Comparison of ENCODE assay signal across 2 cellular contexts in genomic region chr10:112296908-112297331, GRCh38.
TF ChIP-seq lines count a peak whose summit lies in the region.

No MANE protein-coding gene starts in this region.

TF ChIP-seq in IMR-90, 13 proteins besides CTCF, POLR2A, EP300 and RAD21:
- TF ChIP-seq FOS (IDR thresholded peaks at IDR 0.05; ENCODE audit: low read depth, low read length) (no peak), CEBPB (IDR thresholded peaks at IDR 0.05; ENCODE audit: low read depth, low read length) (no peak), USF2 (IDR thresholded peaks at IDR 0.05; ENCODE audit: low read depth, low read length) (no peak), MAZ (IDR thresholded peaks at IDR 0.05; ENCODE audit: borderline replicate concordance, low read depth, low read length) (no peak), BHLHE40 (IDR thresholded peaks at IDR 0.05; ENCODE audit: low read depth, low read length) (no peak), MXI1 (IDR thresholded peaks at IDR 0.05; ENCODE audit: borderline replicate concordance, low read depth, low read length) (no peak), SMC3 (IDR thresholded peaks at IDR 0.05; ENCODE audit: low read depth, low read length) (no peak), MAFK (IDR thresholded peaks at IDR 0.05; ENCODE audit: low read depth, low read length) (no peak), CHD1 (IDR thresholded peaks at IDR 0.05; ENCODE audit: low read depth, low read length) (no peak)

TF ChIP-seq in HepG2, 621 proteins besides CTCF, POLR2A, EP300 and RAD21 (continues in another document):
- TF ChIP-seq FOXA3 (CRISPR knock-in tag; IDR thresholded peaks at IDR 0.05), result peak; percentile 19; the same call in 1 of the 2 replicates
- no peak for TF ChIP-seq SIX1 (CRISPR knock-in tag; IDR thresholded peaks at IDR 0.05; ENCODE audit: borderline replicate concordance)
- TF ChIP-seq ONECUT2 (CRISPR knock-in tag; IDR thresholded peaks at IDR 0.05), result 0 out of 2 replicates have a peak, but pooled peaks have one; percentile 22
- TF ChIP-seq ZNF577 (CRISPR knock-in tag; IDR thresholded peaks at IDR 0.05; ENCODE audit: borderline replicate concordance, low read depth), result no peak
- TF ChIP-seq IKZF1 (IDR thresholded peaks at IDR 0.05), result no peak
- no peak for TF ChIP-seq ZNF556 (CRISPR knock-in tag; IDR thresholded peaks at IDR 0.05; ENCODE audit: borderline replicate concordance)
- TF ChIP-seq JDP2 (CRISPR knock-in tag; IDR thresholded peaks at IDR 0.05; ENCODE audit: borderline replicate concordance), result no peak
- TF ChIP-seq BRCA1 (CRISPR knock-in tag; IDR thresholded peaks at IDR 0.05), result no peak
- TF ChIP-seq ATM (IDR thresholded peaks at IDR 0.05; ENCODE audit: borderline replicate concordance), result no peak
- TF ChIP-seq ZNF232 (CRISPR knock-in tag; IDR thresholded peaks at IDR 0.05; ENCODE audit: borderline replicate concordance), result no peak
- TF ChIP-seq ZNF761 (CRISPR knock-in tag; conservative IDR thresholded peaks at IDR 0.05), result no peak
- TF ChIP-seq FOSL2 (CRISPR knock-in tag; IDR thresholded peaks at IDR 0.05), result peak; percentile 56; the same call in 1 of the 2 replicates
- no peak for TF ChIP-seq ZUFSP (CRISPR knock-in tag; IDR thresholded peaks at IDR 0.05; ENCODE audit: borderline replicate concordance)
- TF ChIP-seq CHD2 (IDR thresholded peaks at IDR 0.05; ENCODE audit: low read depth, low read length), result no peak
- TF ChIP-seq RFXANK (CRISPR knock-in tag; IDR thresholded peaks at IDR 0.05), result no peak
- no peak for TF ChIP-seq ARHGAP35 (CRISPR knock-in tag; IDR thresholded peaks at IDR 0.05; ENCODE audit: borderline replicate concordance)
- no peak for TF ChIP-seq FOXC1 (CRISPR knock-in tag; IDR thresholded peaks at IDR 0.05; ENCODE audit: borderline replicate concordance)
- peak; percentile 78 for TF ChIP-seq TBX2 (CRISPR knock-in tag; IDR thresholded peaks at IDR 0.05; ENCODE audit: borderline replicate concordance)
- TF ChIP-seq ZNF263 (CRISPR knock-in tag; IDR thresholded peaks at IDR 0.05), result no peak
- TF ChIP-seq BORCS8-MEF2B (CRISPR knock-in tag; IDR thresholded peaks at IDR 0.05), result 0 out of 2 replicates have a peak, but pooled peaks have one; percentile 29
- TF ChIP-seq REPIN1 (CRISPR knock-in tag; IDR thresholded peaks at IDR 0.05; ENCODE audit: borderline replicate concordance, low read depth), result 0 out of 2 replicates have a peak, but pooled peaks have one; percentile 29
- peak; percentile 29; the same call in 1 of the 2 replicates for TF ChIP-seq RCOR2 (CRISPR knock-in tag; IDR thresholded peaks at IDR 0.05)
- no peak for TF ChIP-seq ZNF737 (CRISPR knock-in tag; IDR thresholded peaks at IDR 0.05; ENCODE audit: borderline replicate concordance)
- no peak for TF ChIP-seq HMG20A (CRISPR knock-in tag; IDR thresholded peaks at IDR 0.05; ENCODE audit: borderline replicate concordance)
- no peak for TF ChIP-seq MAFG (CRISPR knock-in tag; IDR thresholded peaks at IDR 0.05)
- peak; percentile 39; the same call in 1 of the 2 replicates for TF ChIP-seq HNF4A (CRISPR knock-in tag; IDR thresholded peaks at IDR 0.05)
- TF ChIP-seq ZNF710 (CRISPR knock-in tag; IDR thresholded peaks at IDR 0.05; ENCODE audit: borderline replicate concordance), result no peak
- peak; percentile 89 for TF ChIP-seq PATZ1 (CRISPR knock-in tag; IDR thresholded peaks at IDR 0.05)
- TF ChIP-seq MED13 (CRISPR knock-in tag; IDR thresholded peaks at IDR 0.05), result 0 out of 2 replicates have a peak, but pooled peaks have one; percentile 91
- TF ChIP-seq PHF8 (CRISPR knock-in tag; IDR thresholded peaks at IDR 0.05), result no peak
- TF ChIP-seq SIX4 (CRISPR knock-in tag; IDR thresholded peaks at IDR 0.05), result 0 out of 2 replicates have a peak, but pooled peaks have one; percentile 44
- no peak for TF ChIP-seq HOXA7 (CRISPR knock-in tag; IDR thresholded peaks at IDR 0.05)
- no peak for TF ChIP-seq ZNF691 (CRISPR knock-in tag; IDR thresholded peaks at IDR 0.05; ENCODE audit: borderline replicate concordance, low read depth)
- no peak for TF ChIP-seq NR2F6 (IDR thresholded peaks at IDR 0.05)
- 0 out of 2 replicates have a peak, but pooled peaks have one; percentile 35 for TF ChIP-seq NR2F6 (CRISPR knock-in tag; IDR thresholded peaks at IDR 0.05)
- no peak for TF ChIP-seq GABPA (IDR thresholded peaks at IDR 0.05; ENCODE audit: low read depth, low read length)
- no peak for TF ChIP-seq GABPA (CRISPR knock-in tag; IDR thresholded peaks at IDR 0.05; ENCODE audit: low read depth)
- TF ChIP-seq FOXK1 (CRISPR knock-in tag; IDR thresholded peaks at IDR 0.05; ENCODE audit: borderline replicate concordance, low read depth), result no peak
- TF ChIP-seq ZFP36L1 (CRISPR knock-in tag; IDR thresholded peaks at IDR 0.05), result no peak
- TF ChIP-seq BRD4 (CRISPR knock-in tag; IDR thresholded peaks at IDR 0.05), result peak; percentile 35; the same call in 1 of the 2 replicates
- no peak for TF ChIP-seq HBP1 (CRISPR knock-in tag; IDR thresholded peaks at IDR 0.05; ENCODE audit: low read depth)
- no peak for TF ChIP-seq KLF12 (CRISPR knock-in tag; IDR thresholded peaks at IDR 0.05; ENCODE audit: borderline replicate concordance)
- no peak for TF ChIP-seq ZNF550 (CRISPR knock-in tag; IDR thresholded peaks at IDR 0.05; ENCODE audit: borderline replicate concordance)
- TF ChIP-seq SMARCE1 (IDR thresholded peaks at IDR 0.05; ENCODE audit: borderline replicate concordance), result no peak
- TF ChIP-seq ARID2 (CRISPR knock-in tag; IDR thresholded peaks at IDR 0.05; ENCODE audit: borderline replicate concordance), result no peak
- TF ChIP-seq ARID5B (CRISPR knock-in tag; IDR thresholded peaks at IDR 0.05), result 0 out of 2 replicates have a peak, but pooled peaks have one; percentile 20
- no peak for TF ChIP-seq MAF1 (CRISPR knock-in tag; IDR thresholded peaks at IDR 0.05; ENCODE audit: borderline replicate concordance)
- no peak for TF ChIP-seq KMT2A (CRISPR knock-in tag; IDR thresholded peaks at IDR 0.05)
- TF ChIP-seq PHF21A (CRISPR knock-in tag; IDR thresholded peaks at IDR 0.05), result peak; percentile 23; the same call in 1 of the 2 replicates
- no peak for TF ChIP-seq MAFF (IDR thresholded peaks at IDR 0.05; ENCODE audit: low read depth, low read length)
- no peak for TF ChIP-seq ATF3 (CRISPR knock-in tag; IDR thresholded peaks at IDR 0.05)
- no peak for TF ChIP-seq PPARG (CRISPR knock-in tag; conservative IDR thresholded peaks at IDR 0.05)
- peak; percentile 68 for TF ChIP-seq CEBPG (CRISPR knock-in tag; IDR thresholded peaks at IDR 0.05)
- TF ChIP-seq SP4 (CRISPR knock-in tag; IDR thresholded peaks at IDR 0.05), result 0 out of 2 replicates have a peak, but pooled peaks have one; percentile 54
